Comparison of ENCODE assay signal across 8 cellular contexts in the genomic region with DNA sequence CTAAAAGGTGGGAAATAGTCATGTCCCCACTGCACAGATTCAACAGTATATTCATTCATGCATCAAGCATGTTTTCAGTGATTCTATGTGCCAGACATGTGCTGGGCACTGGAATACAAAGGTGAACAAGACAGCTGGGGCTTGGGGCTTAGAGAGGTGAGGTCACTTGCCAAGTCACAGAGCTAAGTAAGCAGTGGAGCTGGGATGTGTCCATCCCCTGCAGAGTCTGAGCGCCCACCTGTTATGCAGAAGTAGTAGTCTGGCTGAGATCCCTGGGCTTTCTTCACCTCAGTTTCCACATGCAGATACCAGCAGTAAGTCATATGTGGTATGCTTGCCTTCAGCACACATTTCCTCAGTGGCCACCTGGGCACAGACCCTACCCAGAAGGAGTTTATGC.
"Had no signal": no experiment of that assay in that cellular context is flagged by ENCODE, and none has a peak within 500 bp of the region (broad histone marks: within the 10 kb centered on the region; RNA-seq: fewer than 3 reads in every experiment).

No MANE protein-coding gene starts in this region.

- H3K36me3 ChIP-seq: HAP-1 had no signal

- H3K36me3 Mint-ChIP-seq: IgD-negative memory B cell had no signal

- H3K9ac ChIP-seq: GM23248 had no signal

- H3K4me3 ChIP-seq: GM23248, HAP-1 had no signal

- H3K4me3 Mint-ChIP-seq: HFFc6, IgD-negative memory B cell had no signal

- H2AFZ ChIP-seq: GM23248 had no signal

- H3K9me3 Mint-ChIP-seq: IgD-negative memory B cell had no signal

- H3K9me3 ChIP-seq: HAP-1 had no signal

- ATAC-seq: HepG2 had no signal

- DNase-seq: GM23248, GOT3, H7, HFFc6 had no signal

- H3K27ac ChIP-seq: GM23248, HL-60 had no signal

- H3K27ac Mint-ChIP-seq: HFFc6, IgD-negative memory B cell had no signal

- H3K4me1 ChIP-seq: HAP-1 had no signal
